8 cellular contexts compared by ENCODE assay signal in the genomic region with DNA sequence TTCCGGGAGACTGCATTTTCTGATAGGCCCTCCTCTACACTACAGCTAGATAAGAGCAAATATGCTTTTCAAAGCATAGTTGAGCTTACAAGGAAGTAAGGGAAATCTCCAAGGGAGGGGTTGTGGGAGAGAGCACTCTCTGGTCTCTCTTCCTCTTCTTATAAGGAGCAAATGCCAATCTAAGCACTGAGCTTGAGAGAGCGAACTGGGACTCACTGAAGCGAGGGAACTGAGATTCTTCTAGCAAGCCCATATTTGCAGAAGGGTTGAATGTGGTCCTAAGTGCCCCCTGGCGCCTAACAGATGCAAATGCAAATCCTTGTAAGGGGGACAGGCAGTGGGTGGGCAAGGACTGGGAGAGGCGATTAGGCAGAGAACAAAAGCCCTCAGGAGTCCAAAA.
DNase-seq lines count a peak whose midpoint lies in the region; ATAC-seq and TF ChIP-seq lines count a peak whose summit lies in the region.

No MANE protein-coding gene starts in this region.

- CTCF ChIA-PET in RWPE1 (lab: Yijun Ruan, JAX), result interaction anchor here (1.1 kb wide), 1 partner anchor 118 kb away, joined by 4 read pairs; no protein-coding TSS in a partner anchor

- ATAC-seq in GM18870 (IDR thresholded peaks at IDR 0.05; ENCODE audit: unreplicated experiment) (peak; percentile 78), HG03159 (IDR thresholded peaks at IDR 0.05; ENCODE audit: unreplicated experiment) (peak; percentile 81), HG03139 (IDR thresholded peaks at IDR 0.05; ENCODE audit: unreplicated experiment) (no peak)

- peak; percentile 22 to 31 for DNase-seq in AML-193 (lab: John Stamatoyannopoulos, UW)
- DNase-seq in RWPE1 (ENCODE audit: low spot score), result no peak
- peak; percentile 58 for DNase-seq in fibroblast of peridontal ligament (ENCODE audit: extremely low read depth)
- peak; percentile 32 for DNase-seq in putamen (ENCODE audit: low spot score)
- no peak for DNase-seq in NCI-H1092 (lab: John Stamatoyannopoulos, UW)

- POLR2A ChIA-PET in RWPE1 (lab: Yijun Ruan, JAX; ENCODE audit: low non-redundant PET), result no interaction called here

- no peak overlapping the region for H3K27ac ChIP-seq in RWPE1

- TF ChIP-seq CTCF in RWPE1 (conservative IDR thresholded peaks at IDR 0.05; ENCODE audit: low read depth), result peak; percentile 22; the same call in 1 of the 2 replicates

Comparison
In these comparisons a context has a peak if more than half of its experiments do, and no peak if none do; other contexts are left out.
1. DNase-seq: peak in AML-193 (2 of 2), fibroblast of peridontal ligament (single experiment) and putamen (single experiment); none in RWPE1 (single experiment) and NCI-H1092 (single experiment).